Comparison of ENCODE assay signal across 20 cellular contexts in genomic region chr10:131176907-131177306, GRCh38.
DNase-seq lines count a peak whose midpoint lies in the region; ATAC-seq, FAIRE-seq and TF ChIP-seq lines count a peak whose summit lies in the region.
"Had no signal": no experiment of that assay in that cellular context is flagged by ENCODE, and none has a peak within 500 bp of the region (broad histone marks: within the 10 kb centered on the region; RNA-seq: fewer than 3 reads in every experiment).

No MANE protein-coding gene starts in this region.

- H3K27ac Mint-ChIP-seq in activated T-cell treated with anti-CD3 and anti-CD28 coated beads, Interleukin-2, amount 50 U/mL, for 24 hours: no peak overlapping the region
- H3K27ac Mint-ChIP-seq: CD8-positive, alpha-beta T cell had no signal

- ATAC-seq in HepG2: no peak
- no peak for ATAC-seq in right lobe of liver
- no peak for ATAC-seq in GM21528 (IDR thresholded peaks at IDR 0.05; ENCODE audit: low FRiP score, unreplicated experiment)
- ATAC-seq: A549; CD8-positive, alpha-beta T cell; GM12878 had no signal

- H4K20me1 ChIP-seq in HepG2 (ENCODE audit: insufficient read depth, low read length): no peaks in the 10 kb centered on the region

- H3K4me1 ChIP-seq in HepG2 (ENCODE audit: insufficient read depth, low read length) (no peaks in the 10 kb centered on the region), right lobe of liver (no peaks in the 10 kb centered on the region), neuronal stem cell (ENCODE audit: control insufficient read depth in 2 of 2, insufficient read depth in 1 of 2, low read depth in 1 of 2, low read length in 2 of 2) (peaks cover 0 to 12% of the 10 kb centered on the region in 2 donors)
- H3K4me1 ChIP-seq: A549, HAP-1 had no signal

- H2AFZ ChIP-seq in HepG2 (ENCODE audit: low read length) (no peak overlapping the region), neuronal stem cell (ENCODE audit: low read length) (no peak overlapping the region)

- H2BK15ac ChIP-seq in neuronal stem cell (ENCODE audit: low read length): no peak overlapping the region

- H3K9ac ChIP-seq in HepG2 (ENCODE audit: insufficient read depth, low read depth, low read length) (no peak overlapping the region), neuronal stem cell (ENCODE audit: low read depth, low read length, poor library complexity) (no peak overlapping the region)

- peaks cover 15% of the 10 kb centered on the region for H3K9me3 ChIP-seq in HepG2 (ENCODE audit: low read length)
- no peaks in the 10 kb centered on the region for H3K9me3 ChIP-seq in right lobe of liver
- H3K9me3 ChIP-seq in neuronal stem cell (replicated peaks in 1 of 2; ENCODE audit: control insufficient read depth in 2 of 2, insufficient read depth in 1 of 2, low read depth in 1 of 2, low read length in 2 of 2): peaks cover 7 to 8% of the 10 kb centered on the region in 2 donors

- intact Hi-C loops in HepG2 (cut with micrococcal nuclease; ENCODE audit: unreplicated experiment) (no loop called here), right lobe of liver (cut with DNase I) (no loop called here)

- H3K36me3 Mint-ChIP-seq in activated T-cell treated with anti-CD3 and anti-CD28 coated beads, Interleukin-2, amount 50 U/mL, for 24 hours (ENCODE audit: low read depth): no peaks in the 10 kb centered on the region
- H3K36me3 Mint-ChIP-seq: CD8-positive, alpha-beta T cell had no signal

- H3K79me2 ChIP-seq in HepG2 (ENCODE audit: insufficient read depth, low read length): no peaks in the 10 kb centered on the region

- CTCF ChIA-PET in HepG2 (lab: Yijun Ruan, JAX; ENCODE audit: low intra/inter-chr PET ratio, low total read pairs): no interaction called here

- POLR2A ChIA-PET in HepG2 (lab: Yijun Ruan, JAX): no interaction called here

- no peak overlapping the region for H2AK5ac ChIP-seq in neuronal stem cell (ENCODE audit: low read depth, low read length)

- no peak overlapping the region for H2BK5ac ChIP-seq in neuronal stem cell (ENCODE audit: low read length)

- H3K4me3 ChIP-seq in HepG2 (replicated peaks in 1 of 3; ENCODE audit: insufficient read depth in 1 of 3, low read depth in 2 of 3, low read length in 3 of 3) (no peak overlapping the region), right lobe of liver (no peak overlapping the region), neuronal stem cell (ENCODE audit: low read length in 2 of 2) (peak overlapping the region in 1 of 2 donors; percentile 62)
- H3K4me3 ChIP-seq: A549; BLaER1 treated with 17β-estradiol and CSF1 and Interleukin-3, amounts not matched to agents 10 nM and 100 nM; GM12878; HAP-1 had no signal

- no peak for TF ChIP-seq EP300 in HepG2 (IDR thresholded peaks at IDR 0.05; ENCODE audit: low read depth in 2 of 2, low read length in 2 of 2)
- TF ChIP-seq EP300 in HepG2 (CRISPR knock-in tag; IDR thresholded peaks at IDR 0.05; ENCODE audit: borderline replicate concordance): no peak

- in situ Hi-C loops in HepG2 (cut with HindIII; ENCODE audit: extremely low pct_ligation_motif_present, low pct_unique_long_range_greater_than_20kb): no loop called here

- H3K79me1 ChIP-seq in neuronal stem cell (ENCODE audit: low read depth, low read length): no peaks in the 10 kb centered on the region

- peak; percentile 4 for FAIRE-seq in HepG2 (lab: Jason Lieb, UNC)

- TF ChIP-seq POLR2A in HepG2 (IDR thresholded peaks at IDR 0.05; ENCODE audit: insufficient read depth in 1 of 2, low read depth in 2 of 2, low read length in 2 of 2): no peak
- TF ChIP-seq POLR2A in right lobe of liver (IDR thresholded peaks at IDR 0.05): no peak

- no peak overlapping the region for H3K4me2 ChIP-seq in HepG2 (ENCODE audit: low read depth, low read length)
- H3K4me2 ChIP-seq in neuronal stem cell (ENCODE audit: insufficient read depth, low read length, poor library complexity, severe bottlenecking): no peak overlapping the region
- H3K4me2 ChIP-seq: A549 had no signal

- H3K18ac ChIP-seq in neuronal stem cell (ENCODE audit: low read length): no peak overlapping the region

- H2BK120ac ChIP-seq in neuronal stem cell (ENCODE audit: low read depth, low read length): no peak overlapping the region

- H3K27ac ChIP-seq in HepG2 (ENCODE audit: extremely low read length, insufficient read depth, low read length) (no peak overlapping the region), right lobe of liver (no peak overlapping the region), neuronal stem cell (replicated peaks; ENCODE audit: low read length) (no peak overlapping the region)
- H3K27ac ChIP-seq: 22Rv1; A549; BLaER1 treated with 17β-estradiol and CSF1 and Interleukin-3, amounts not matched to agents 10 nM and 100 nM; HL-60 had no signal

- peaks cover 2% of the 10 kb centered on the region in 2 experiments; a peak in 3 of 5 replicates for H3K27me3 ChIP-seq in HepG2 (ENCODE audit: control insufficient read depth in 1 of 2, insufficient read depth in 2 of 2, low read length in 2 of 2)
- H3K27me3 ChIP-seq in right lobe of liver: no peaks in the 10 kb centered on the region
- H3K27me3 ChIP-seq in neuronal stem cell (ENCODE audit: control insufficient read depth in 3 of 3, insufficient read depth in 3 of 3, low read depth in 1 of 3, low read length in 3 of 3): no peaks in the 10 kb centered on the region

- H3K36me3 ChIP-seq in HepG2 (replicated peaks in 1 of 2; ENCODE audit: control insufficient read depth in 1 of 2, insufficient read depth in 2 of 2, low read length in 2 of 2) (no peaks in the 10 kb centered on the region), right lobe of liver (no peaks in the 10 kb centered on the region), neuronal stem cell (replicated peaks in 1 of 2; ENCODE audit: control insufficient read depth in 2 of 2, insufficient read depth in 2 of 2, low read length in 2 of 2) (peaks cover 0 to 1% of the 10 kb centered on the region in 2 donors)
- H3K36me3 ChIP-seq: BLaER1 treated with 17β-estradiol and CSF1 and Interleukin-3, amounts not matched to agents 10 nM and 100 nM; HAP-1 had no signal

- TF ChIP-seq RAD21 in HepG2 (CRISPR knock-in tag; IDR thresholded peaks at IDR 0.05): no peak

- peaks cover 3% of the 10 kb centered on the region for H3K9me3 Mint-ChIP-seq in activated T-cell treated with anti-CD3 and anti-CD28 coated beads, Interleukin-2, amount 50 U/mL, for 24 hours
- H3K9me3 Mint-ChIP-seq: CD8-positive, alpha-beta T cell had no signal

- H3K4me1 Mint-ChIP-seq in activated T-cell treated with anti-CD3 and anti-CD28 coated beads, Interleukin-2, amount 50 U/mL, for 24 hours (ENCODE audit: low read depth): no peaks in the 10 kb centered on the region

- H3K14ac ChIP-seq in neuronal stem cell (ENCODE audit: low read length): peak overlapping the region; percentile 40

- BruUV-seq in HepG2 (replicated peaks; lab: Mats Ljungman, UMichigan): no TSS peak

- H4K8ac ChIP-seq in neuronal stem cell (ENCODE audit: low read depth, low read length): no peak overlapping the region

- H2BK12ac ChIP-seq in neuronal stem cell (ENCODE audit: low read length): no peak overlapping the region

- WGBS in HepG2 (ENCODE audit: low lambda C conversion rate): 57% methylated on average over 8 of the region's 8 CpGs
- WGBS in right lobe of liver (ENCODE audit: insufficient coverage, low coverage, low lambda C conversion rate, missing lambda C conversion rate): 43% methylated on average over 5 of the region's 8 CpGs
- no CpG with 5 or more reads among the region's 8 CpGs for WGBS in neuronal stem cell (ENCODE audit: extremely low coverage in 2 of 2, insufficient read length in 2 of 2, insufficient replicate concordance in 1 of 2), 2 donors

- no peak overlapping the region for H3K4me3 Mint-ChIP-seq in activated T-cell treated with anti-CD3 and anti-CD28 coated beads, Interleukin-2, amount 50 U/mL, for 24 hours
- H3K4me3 Mint-ChIP-seq: CD8-positive, alpha-beta T cell had no signal

- H3K27me3 Mint-ChIP-seq in activated T-cell treated with anti-CD3 and anti-CD28 coated beads, Interleukin-2, amount 50 U/mL, for 24 hours: no peaks in the 10 kb centered on the region

- H4K91ac ChIP-seq in neuronal stem cell (ENCODE audit: low read depth, low read length, poor library complexity): no peak overlapping the region

- DNase-seq in HepG2 (ENCODE audit: low spot score): no peak
- DNase-seq in right lobe of liver: no peak
- DNase-seq in ecto neural progenitor cell (ENCODE audit: low spot score): peak; percentile 32
- DNase-seq in neuronal stem cell (ENCODE audit: low spot score): no peak
- DNase-seq in AG08395 (ENCODE audit: low spot score): no peak
- DNase-seq in activated T-cell treated with anti-CD3 and anti-CD28 coated beads, Interleukin-2, amount 50 U/mL, for 24 hours: no peak
- DNase-seq: DMS 273 treated with DMSO at 0.1 percent for 48 hours, DMS53, DND-41, EL, GOT3, KG1 had no signal

- no peak overlapping the region for H3K4ac ChIP-seq in neuronal stem cell (ENCODE audit: low read length)

- TF ChIP-seq CTCF in HepG2 (CRISPR knock-in tag; IDR thresholded peaks at IDR 0.05): no peak
- TF ChIP-seq CTCF in right lobe of liver (IDR thresholded peaks at IDR 0.05): no peak

- H3K23ac ChIP-seq in neuronal stem cell (ENCODE audit: low read depth, low read length, poor library complexity): no peak overlapping the region

TF ChIP-seq in HepG2, 621 proteins besides CTCF, POLR2A, EP300 and RAD21 (continues in another document):
- no peak for TF ChIP-seq FOXK1 (CRISPR knock-in tag; IDR thresholded peaks at IDR 0.05; ENCODE audit: borderline replicate concordance, low read depth)
- no peak for TF ChIP-seq TAF15 (IDR thresholded peaks at IDR 0.05; ENCODE audit: low read depth, low read length, poor library complexity, severe bottlenecking)
- TF ChIP-seq RBFOX2 (IDR thresholded peaks at IDR 0.05; ENCODE audit: low read depth, low read length): no peak
- 0 out of 2 replicates have a peak, but pooled peaks have one; percentile 42 for TF ChIP-seq ZNF207 (IDR thresholded peaks at IDR 0.05; ENCODE audit: borderline replicate concordance)
- peak; percentile 96 for TF ChIP-seq MNT (IDR thresholded peaks at IDR 0.05)
